1 cellular context compared by ENCODE assay signal in genomic region chr7:5354460-5355279, GRCh38.
TF ChIP-seq lines count a peak whose summit lies in the region.

No MANE protein-coding gene starts in this region.

TF ChIP-seq in SK-N-SH, 30 proteins besides CTCF, POLR2A, EP300 and RAD21 (continued from another document):
- TF ChIP-seq USF2 (IDR thresholded peaks at IDR 0.05; ENCODE audit: borderline replicate concordance, low read depth, low read length), result no peak
- TF ChIP-seq MXI1 (IDR thresholded peaks at IDR 0.05; ENCODE audit: low read depth, low read length), result peak; percentile 87
- peak; percentile 90 for TF ChIP-seq RCOR1 (IDR thresholded peaks at IDR 0.05; ENCODE audit: low read length)
